1 cellular context compared by ENCODE assay signal in the genomic region with DNA sequence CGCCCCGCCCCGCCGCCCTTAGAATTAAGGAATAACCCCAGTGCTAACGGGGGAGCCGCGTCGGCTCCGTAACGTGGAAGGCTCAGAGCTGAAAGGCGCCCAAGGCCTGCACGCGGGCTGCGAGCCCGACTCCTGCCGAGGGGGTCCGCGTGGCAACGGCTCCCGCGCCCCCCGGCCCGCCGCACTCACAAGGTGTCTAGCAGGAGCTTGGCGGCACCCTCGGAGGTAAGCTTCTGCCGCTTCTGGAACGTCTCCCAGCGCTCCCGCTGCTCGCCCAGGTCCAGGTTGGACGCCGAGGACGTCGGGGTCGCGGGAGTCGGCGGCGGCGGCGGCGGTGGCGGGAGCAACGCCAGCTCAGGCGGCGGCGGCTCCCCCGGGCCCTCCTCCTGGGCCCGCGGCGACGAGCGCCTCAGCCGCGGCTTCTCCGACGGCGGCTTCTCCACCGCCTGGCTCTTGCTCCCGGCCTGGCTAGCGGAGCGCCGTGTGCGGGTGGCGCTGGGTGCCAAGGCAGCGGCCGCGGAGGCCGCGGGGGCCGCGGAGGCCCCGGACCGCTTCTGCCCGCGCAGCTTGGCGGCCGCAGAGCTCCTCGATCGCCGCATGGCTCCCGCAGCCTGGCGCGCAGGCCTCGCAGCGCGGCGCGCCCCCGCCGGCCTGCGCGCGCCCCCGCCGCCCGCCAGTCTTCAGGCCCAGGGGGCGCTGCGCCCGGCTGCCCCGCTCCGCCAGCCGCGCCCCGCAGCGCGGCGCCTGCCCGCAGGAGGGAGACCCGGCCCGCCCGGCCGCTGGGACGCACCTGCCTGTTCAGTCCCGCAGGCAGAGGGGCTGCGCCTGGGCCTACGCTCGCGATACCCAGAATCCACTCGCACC.
TF ChIP-seq lines count a peak whose summit lies in the region.

A gene (minus strand): TSS at position 632 of the 864 bp plus-strand sequence. CDS start 33 bp downstream, at position 599.

TF ChIP-seq in K562, 482 proteins besides CTCF, POLR2A, EP300 and RAD21 (continued from another document):
- TF ChIP-seq, protein P1, sequence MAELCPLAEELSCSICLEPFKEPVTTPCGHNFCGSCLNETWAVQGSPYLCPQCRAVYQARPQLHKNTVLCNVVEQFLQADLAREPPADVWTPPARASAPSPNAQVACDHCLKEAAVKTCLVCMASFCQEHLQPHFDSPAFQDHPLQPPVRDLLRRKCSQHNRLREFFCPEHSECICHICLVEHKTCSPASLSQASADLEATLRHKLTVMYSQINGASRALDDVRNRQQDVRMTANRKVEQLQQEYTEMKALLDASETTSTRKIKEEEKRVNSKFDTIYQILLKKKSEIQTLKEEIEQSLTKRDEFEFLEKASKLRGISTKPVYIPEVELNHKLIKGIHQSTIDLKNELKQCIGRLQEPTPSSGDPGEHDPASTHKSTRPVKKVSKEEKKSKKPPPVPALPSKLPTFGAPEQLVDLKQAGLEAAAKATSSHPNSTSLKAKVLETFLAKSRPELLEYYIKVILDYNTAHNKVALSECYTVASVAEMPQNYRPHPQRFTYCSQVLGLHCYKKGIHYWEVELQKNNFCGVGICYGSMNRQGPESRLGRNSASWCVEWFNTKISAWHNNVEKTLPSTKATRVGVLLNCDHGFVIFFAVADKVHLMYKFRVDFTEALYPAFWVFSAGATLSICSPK (IDR thresholded peaks at IDR 0.05; ENCODE audit: borderline replicate concordance): no peak
